21 cellular contexts compared by ENCODE assay signal in the genomic region with DNA sequence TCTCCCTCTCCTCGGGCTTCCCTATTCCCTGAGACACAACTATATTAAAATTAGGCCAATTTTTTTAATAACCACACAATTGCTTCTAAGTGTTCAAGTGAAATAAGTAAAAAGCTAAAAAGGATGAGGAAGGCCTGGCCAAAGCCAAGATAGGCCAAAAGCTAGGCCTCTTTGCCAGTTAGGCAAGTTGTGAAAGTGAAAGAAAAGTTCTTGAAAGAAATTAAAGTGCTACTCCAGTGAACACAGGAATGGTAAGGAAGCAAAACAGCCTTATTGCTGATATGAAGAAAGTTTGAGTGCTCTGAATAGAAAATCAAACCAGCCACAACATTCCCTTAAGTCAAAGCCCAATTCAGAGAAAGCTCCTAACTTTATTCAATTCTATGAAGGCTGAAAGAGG.
DNase-seq lines count a peak whose midpoint lies in the region; ATAC-seq and TF ChIP-seq lines count a peak whose summit lies in the region.
"Had no signal": no experiment of that assay in that cellular context is flagged by ENCODE, and none has a peak within 500 bp of the region (broad histone marks: within the 10 kb centered on the region; RNA-seq: fewer than 3 reads in every experiment).

No MANE protein-coding gene starts in this region.

- H3K9ac ChIP-seq in SK-N-SH = no peak overlapping the region

- no peaks in the 10 kb centered on the region for H4K20me1 ChIP-seq in SK-N-SH (ENCODE audit: insufficient read depth)
- no peaks in the 10 kb centered on the region for H4K20me1 ChIP-seq in PC-9 (ENCODE audit: insufficient read depth)
- no peaks in the 10 kb centered on the region for H4K20me1 ChIP-seq in GM23338 (replicated peaks; ENCODE audit: insufficient read depth)

- H3K4me3 ChIP-seq in SK-N-SH (ENCODE audit: low read depth in 2 of 2, low read length in 1 of 2) = no peak overlapping the region
- no peak overlapping the region for H3K4me3 ChIP-seq in PC-9
- H3K4me3 ChIP-seq in neuron (ENCODE audit: low read length) = no peak overlapping the region
- H3K4me3 ChIP-seq in SJCRH30 = no peak overlapping the region
- H3K4me3 ChIP-seq in GM23338 = no peak overlapping the region

- TF ChIP-seq RAD21 in SK-N-SH (IDR thresholded peaks at IDR 0.05; ENCODE audit: low read length) = no peak

- H3K36me3 ChIP-seq in SK-N-SH (replicated peaks in 1 of 2; ENCODE audit: control insufficient read depth in 1 of 2, insufficient read depth in 2 of 2, low read length in 1 of 2) (no peaks in the 10 kb centered on the region), PC-9 (ENCODE audit: low read depth) (no peaks in the 10 kb centered on the region), neuron (ENCODE audit: insufficient read depth, low read length) (no peaks in the 10 kb centered on the region), SJCRH30 (no peaks in the 10 kb centered on the region), GM23338 (ENCODE audit: insufficient read depth) (no peaks in the 10 kb centered on the region)

- no peak overlapping the region for H3K4me2 ChIP-seq in SK-N-SH
- H3K4me2 ChIP-seq in PC-9 = no peak overlapping the region
- H3K4me2 ChIP-seq in GM23338 = no peak overlapping the region

- CTCF ChIA-PET in SK-N-SH (lab: Yijun Ruan, JAX) = interaction anchor here (1.1 kb wide), 1 partner anchor 867 kb away, joined by 3 read pairs; no protein-coding TSS in a partner anchor
- CTCF ChIA-PET in PC-9 (lab: Charles Lee) = no interaction called here

- H3K27me3 ChIP-seq in SK-N-SH (ENCODE audit: insufficient read depth) (no peaks in the 10 kb centered on the region), PC-9 (ENCODE audit: insufficient read depth, low read depth) (no peaks in the 10 kb centered on the region), neuron (ENCODE audit: insufficient read depth, low read length) (no peaks in the 10 kb centered on the region), SJCRH30 (no peaks in the 10 kb centered on the region), GM23338 (ENCODE audit: insufficient read depth) (no peaks in the 10 kb centered on the region)

- H3K9me3 ChIP-seq in SK-N-SH = no peaks in the 10 kb centered on the region
- no peaks in the 10 kb centered on the region for H3K9me3 ChIP-seq in PC-9 (ENCODE audit: insufficient read depth, low read depth)
- H3K9me3 ChIP-seq in neuron (ENCODE audit: low read length) = no peaks in the 10 kb centered on the region
- no peaks in the 10 kb centered on the region for H3K9me3 ChIP-seq in SJCRH30 (replicated peaks)

- H3K4me1 ChIP-seq in SK-N-SH (ENCODE audit: control insufficient read depth in 1 of 2, insufficient read depth in 2 of 2, low read depth in 1 of 2, low read length in 1 of 2) (no peaks in the 10 kb centered on the region), PC-9 (replicated peaks; ENCODE audit: insufficient read depth) (no peaks in the 10 kb centered on the region), neuron (ENCODE audit: insufficient read depth, low read length) (no peaks in the 10 kb centered on the region), SJCRH30 (no peaks in the 10 kb centered on the region), GM23338 (ENCODE audit: insufficient read depth) (no peaks in the 10 kb centered on the region)

- H3K27ac Mint-ChIP-seq in GM23338 = no peak overlapping the region
- H3K27ac Mint-ChIP-seq: CD8-positive, alpha-beta memory T cell had no signal

- H3K9me3 Mint-ChIP-seq in GM23338 = peaks cover 8% of the 10 kb centered on the region; the same call in 2 of the 3 replicates

- H2AFZ ChIP-seq in SK-N-SH (ENCODE audit: low read depth) (peak overlapping the region; percentile 11; the same call in 1 of the 2 replicates), PC-9 (peak overlapping the region; percentile 58), neuron (ENCODE audit: low read depth, low read length) (peak overlapping the region; percentile 61), GM23338 (no peak overlapping the region)

- POLR2A ChIA-PET in SK-N-SH (lab: Yijun Ruan, JAX) (no interaction called here), PC-9 (lab: Charles Lee; ENCODE audit: unreplicated experiment) (no interaction called here)

- no peaks in the 10 kb centered on the region for H3F3A ChIP-seq in SK-N-SH (replicated peaks; ENCODE audit: insufficient read depth)
- H3F3A ChIP-seq in PC-9 (ENCODE audit: insufficient read depth, low read depth) = no peaks in the 10 kb centered on the region; the same call in 1 of the 2 replicates
- no peaks in the 10 kb centered on the region for H3F3A ChIP-seq in GM23338 (replicated peaks; ENCODE audit: low read depth)

- H3K4me3 Mint-ChIP-seq in GM23338 = no peak overlapping the region
- H3K4me3 Mint-ChIP-seq: CD8-positive, alpha-beta memory T cell had no signal

- no peak overlapping the region for H3K27ac ChIP-seq in SK-N-SH (ENCODE audit: low read depth in 2 of 2, low read length in 1 of 2)
- H3K27ac ChIP-seq in PC-9 = no peak overlapping the region
- H3K27ac ChIP-seq in SJCRH30 = no peak overlapping the region
- H3K27ac ChIP-seq in GM23338 (ENCODE audit: low read depth) = no peak overlapping the region
- H3K27ac ChIP-seq: 22Rv1, C4-2B, HL-60 had no signal

- ATAC-seq in SK-N-SH treated with all-trans-retinoic acid at 6 μM for 48 hours (no peak), GM23338 (no peak), GM19351 (IDR thresholded peaks at IDR 0.05; ENCODE audit: unreplicated experiment) (no peak)
- ATAC-seq: HCT116 had no signal

- WGBS in SK-N-SH (ENCODE audit: low lambda C conversion rate) = 50% methylated on average over 1 of the region's 1 CpG

- H3K9me2 ChIP-seq in SK-N-SH = no peaks in the 10 kb centered on the region
- no peaks in the 10 kb centered on the region for H3K9me2 ChIP-seq in PC-9 (ENCODE audit: insufficient read depth)
- 0 out of 2 replicates have a peak, but pooled peaks cover 5% of the 10 kb centered on the region for H3K9me2 ChIP-seq in GM23338 (ENCODE audit: insufficient read depth)

- peaks cover 9% of the 10 kb centered on the region; the same call in 1 of the 3 replicates for H3K36me3 Mint-ChIP-seq in GM23338 (ENCODE audit: low read depth)
- H3K36me3 Mint-ChIP-seq: CD8-positive, alpha-beta memory T cell had no signal

- no TSS peak for BruUV-seq in PC-9 (replicated peaks; lab: Mats Ljungman, UMichigan)

- H3K4me1 Mint-ChIP-seq in GM23338 = no peaks in the 10 kb centered on the region
- H3K4me1 Mint-ChIP-seq: CD8-positive, alpha-beta memory T cell had no signal

- no peaks in the 10 kb centered on the region for H3K79me2 ChIP-seq in SK-N-SH (ENCODE audit: insufficient read depth)
- no peaks in the 10 kb centered on the region for H3K79me2 ChIP-seq in PC-9 (ENCODE audit: low read depth)
- no peaks in the 10 kb centered on the region for H3K79me2 ChIP-seq in GM23338 (replicated peaks; ENCODE audit: insufficient read depth)

- TF ChIP-seq EP300 in SK-N-SH (IDR thresholded peaks at IDR 0.05; ENCODE audit: borderline replicate concordance in 1 of 2, low read depth in 1 of 2, low read length in 1 of 2) = no peak

- H3K27me3 Mint-ChIP-seq in GM23338 (ENCODE audit: insufficient read depth, low read depth, poor library complexity) = no peaks in the 10 kb centered on the region
- H3K27me3 Mint-ChIP-seq: CD8-positive, alpha-beta memory T cell had no signal

- intact Hi-C loops in PC-9 (cut with micrococcal nuclease; ENCODE audit: unreplicated experiment) = no loop called here

- TF ChIP-seq CTCF in SK-N-SH (IDR thresholded peaks at IDR 0.05) (no peak), PC-9 (conservative IDR thresholded peaks at IDR 0.05) (no peak), GM23338 (conservative IDR thresholded peaks at IDR 0.05; ENCODE audit: low read depth in 2 of 2) (no peak)

- no peak for DNase-seq in SK-N-SH
- DNase-seq in PC-9 = no peak
- no peak for DNase-seq in SJCRH30
- DNase-seq in cerebellar nuclear complex (lab: John Stamatoyannopoulos, UW) = no peak
- DNase-seq in GM23338 (ENCODE audit: low spot score) = no peak
- DNase-seq: Calu3; CD8-positive, alpha-beta memory T cell; DMS153; KG1; MV-4-11; NCI-H1105 treated with DMSO at 0.1 percent for 48 hours; NCI-H2029 treated with DMSO at 0.1 percent for 48 hours; NCI-H526; SIG-M5 had no signal

TF ChIP-seq in SK-N-SH, 30 proteins besides CTCF, POLR2A, EP300 and RAD21 (continues in another document):
- no peak for TF ChIP-seq RXRA (IDR thresholded peaks at IDR 0.05; ENCODE audit: borderline replicate concordance, low read depth)
- TF ChIP-seq, protein P1, sequence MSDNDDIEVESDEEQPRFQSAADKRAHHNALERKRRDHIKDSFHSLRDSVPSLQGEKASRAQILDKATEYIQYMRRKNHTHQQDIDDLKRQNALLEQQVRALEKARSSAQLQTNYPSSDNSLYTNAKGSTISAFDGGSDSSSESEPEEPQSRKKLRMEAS (IDR thresholded peaks at IDR 0.05; ENCODE audit: low read depth) = no peak
- no peak for TF ChIP-seq GABPA (IDR thresholded peaks at IDR 0.05; ENCODE audit: low read depth)
- TF ChIP-seq TAF1 (IDR thresholded peaks at IDR 0.05; ENCODE audit: borderline replicate concordance, low read depth, low read length) = no peak
- TF ChIP-seq NRF1 (IDR thresholded peaks at IDR 0.05; ENCODE audit: low read depth, low read length) = no peak
- TF ChIP-seq TCF12 (IDR thresholded peaks at IDR 0.05) = no peak

TF ChIP-seq in SK-N-SH treated with all-trans-retinoic acid at 6 μM for 48 hours, 23 proteins besides CTCF, POLR2A, EP300 and RAD21 (continues in another document):
- no peak for TF ChIP-seq ESRRG (CRISPR knock-in tag; IDR thresholded peaks at IDR 0.05)
- TF ChIP-seq ZFP3 (CRISPR knock-in tag; IDR thresholded peaks at IDR 0.05) = no peak
- no peak for TF ChIP-seq ZNF8 (CRISPR knock-in tag; IDR thresholded peaks at IDR 0.05)
- TF ChIP-seq SNAI2 (CRISPR knock-in tag; IDR thresholded peaks at IDR 0.05) = no peak
- TF ChIP-seq RARB (CRISPR knock-in tag; IDR thresholded peaks at IDR 0.05) = no peak

TF ChIP-seq in GM23338, 12 proteins besides CTCF, POLR2A, EP300 and RAD21 (continues in another document):
- TF ChIP-seq NANOG (IDR thresholded peaks at IDR 0.05; ENCODE audit: borderline replicate concordance) = no peak
- TF ChIP-seq EZH2 (IDR thresholded peaks at IDR 0.05; ENCODE audit: low read depth, unreplicated experiment) = no peak
- no peak for TF ChIP-seq CREB1 (CRISPR knock-in tag; IDR thresholded peaks at IDR 0.05; ENCODE audit: low read depth)
- no peak for TF ChIP-seq STAT1 (IDR thresholded peaks at IDR 0.05; ENCODE audit: unreplicated experiment)
- TF ChIP-seq JUNB (IDR thresholded peaks at IDR 0.05; ENCODE audit: unreplicated experiment) = no peak
- no peak for TF ChIP-seq ZNF114 (CRISPR knock-in tag; IDR thresholded peaks at IDR 0.05)
- TF ChIP-seq POLR2AphosphoS5 (IDR thresholded peaks at IDR 0.05; ENCODE audit: low read depth) = no peak
- TF ChIP-seq, protein P2, sequence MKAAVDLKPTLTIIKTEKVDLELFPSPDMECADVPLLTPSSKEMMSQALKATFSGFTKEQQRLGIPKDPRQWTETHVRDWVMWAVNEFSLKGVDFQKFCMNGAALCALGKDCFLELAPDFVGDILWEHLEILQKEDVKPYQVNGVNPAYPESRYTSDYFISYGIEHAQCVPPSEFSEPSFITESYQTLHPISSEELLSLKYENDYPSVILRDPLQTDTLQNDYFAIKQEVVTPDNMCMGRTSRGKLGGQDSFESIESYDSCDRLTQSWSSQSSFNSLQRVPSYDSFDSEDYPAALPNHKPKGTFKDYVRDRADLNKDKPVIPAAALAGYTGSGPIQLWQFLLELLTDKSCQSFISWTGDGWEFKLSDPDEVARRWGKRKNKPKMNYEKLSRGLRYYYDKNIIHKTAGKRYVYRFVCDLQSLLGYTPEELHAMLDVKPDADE (IDR thresholded peaks at IDR 0.05) = no peak
